ENCODE assay signal across 1 cellular context in genomic region chr16:20853981-20854620, GRCh38.
TF ChIP-seq lines count a peak whose summit lies in the region.

No MANE protein-coding gene starts in this region.

TF ChIP-seq in WTC11, 78 proteins besides CTCF, POLR2A, EP300 and RAD21:
- TF ChIP-seq ELF4 (CRISPR knock-in tag; IDR thresholded peaks at IDR 0.05; ENCODE audit: low read depth): no peak
- TF ChIP-seq TP53 (CRISPR knock-in tag; IDR thresholded peaks at IDR 0.05): no peak
- TF ChIP-seq SP1 (CRISPR knock-in tag; conservative IDR thresholded peaks at IDR 0.05): no peak
- no peak for TF ChIP-seq KAT7 (CRISPR knock-in tag; IDR thresholded peaks at IDR 0.05; ENCODE audit: borderline replicate concordance)
- TF ChIP-seq, protein P1, sequence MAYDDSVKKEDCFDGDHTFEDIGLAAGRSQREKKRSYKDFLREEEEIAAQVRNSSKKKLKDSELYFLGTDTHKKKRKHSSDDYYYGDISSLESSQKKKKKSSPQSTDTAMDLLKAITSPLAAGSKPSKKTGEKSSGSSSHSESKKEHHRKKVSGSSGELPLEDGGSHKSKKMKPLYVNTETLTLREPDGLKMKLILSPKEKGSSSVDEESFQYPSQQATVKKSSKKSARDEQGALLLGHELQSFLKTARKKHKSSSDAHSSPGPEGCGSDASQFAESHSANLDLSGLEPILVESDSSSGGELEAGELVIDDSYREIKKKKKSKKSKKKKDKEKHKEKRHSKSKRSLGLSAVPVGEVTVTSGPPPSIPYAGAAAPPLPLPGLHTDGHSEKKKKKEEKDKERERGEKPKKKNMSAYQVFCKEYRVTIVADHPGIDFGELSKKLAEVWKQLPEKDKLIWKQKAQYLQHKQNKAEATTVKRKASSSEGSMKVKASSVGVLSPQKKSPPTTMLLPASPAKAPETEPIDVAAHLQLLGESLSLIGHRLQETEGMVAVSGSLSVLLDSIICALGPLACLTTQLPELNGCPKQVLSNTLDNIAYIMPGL (CRISPR knock-in tag; IDR thresholded peaks at IDR 0.05): no peak
- no peak for TF ChIP-seq GTF2I (CRISPR knock-in tag; conservative IDR thresholded peaks at IDR 0.05)
- TF ChIP-seq NFATC4 (CRISPR knock-in tag; IDR thresholded peaks at IDR 0.05): no peak
- TF ChIP-seq, protein P2, sequence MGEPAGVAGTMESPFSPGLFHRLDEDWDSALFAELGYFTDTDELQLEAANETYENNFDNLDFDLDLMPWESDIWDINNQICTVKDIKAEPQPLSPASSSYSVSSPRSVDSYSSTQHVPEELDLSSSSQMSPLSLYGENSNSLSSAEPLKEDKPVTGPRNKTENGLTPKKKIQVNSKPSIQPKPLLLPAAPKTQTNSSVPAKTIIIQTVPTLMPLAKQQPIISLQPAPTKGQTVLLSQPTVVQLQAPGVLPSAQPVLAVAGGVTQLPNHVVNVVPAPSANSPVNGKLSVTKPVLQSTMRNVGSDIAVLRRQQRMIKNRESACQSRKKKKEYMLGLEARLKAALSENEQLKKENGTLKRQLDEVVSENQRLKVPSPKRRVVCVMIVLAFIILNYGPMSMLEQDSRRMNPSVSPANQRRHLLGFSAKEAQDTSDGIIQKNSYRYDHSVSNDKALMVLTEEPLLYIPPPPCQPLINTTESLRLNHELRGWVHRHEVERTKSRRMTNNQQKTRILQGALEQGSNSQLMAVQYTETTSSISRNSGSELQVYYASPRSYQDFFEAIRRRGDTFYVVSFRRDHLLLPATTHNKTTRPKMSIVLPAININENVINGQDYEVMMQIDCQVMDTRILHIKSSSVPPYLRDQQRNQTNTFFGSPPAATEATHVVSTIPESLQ (CRISPR knock-in tag; IDR thresholded peaks at IDR 0.05): no peak
- TF ChIP-seq, protein P3, sequence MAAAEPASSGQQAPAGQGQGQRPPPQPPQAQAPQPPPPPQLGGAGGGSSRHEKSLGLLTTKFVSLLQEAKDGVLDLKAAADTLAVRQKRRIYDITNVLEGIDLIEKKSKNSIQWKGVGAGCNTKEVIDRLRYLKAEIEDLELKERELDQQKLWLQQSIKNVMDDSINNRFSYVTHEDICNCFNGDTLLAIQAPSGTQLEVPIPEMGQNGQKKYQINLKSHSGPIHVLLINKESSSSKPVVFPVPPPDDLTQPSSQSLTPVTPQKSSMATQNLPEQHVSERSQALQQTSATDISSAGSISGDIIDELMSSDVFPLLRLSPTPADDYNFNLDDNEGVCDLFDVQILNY (CRISPR knock-in tag; IDR thresholded peaks at IDR 0.05): no peak
- TF ChIP-seq ETV6 (CRISPR knock-in tag; IDR thresholded peaks at IDR 0.05): no peak
- no peak for TF ChIP-seq SMAD4 (CRISPR knock-in tag; IDR thresholded peaks at IDR 0.05)
- no peak for TF ChIP-seq ZNF416 (CRISPR knock-in tag; IDR thresholded peaks at IDR 0.05)
- TF ChIP-seq ERG (CRISPR knock-in tag; IDR thresholded peaks at IDR 0.05): no peak
- TF ChIP-seq, protein P4, sequence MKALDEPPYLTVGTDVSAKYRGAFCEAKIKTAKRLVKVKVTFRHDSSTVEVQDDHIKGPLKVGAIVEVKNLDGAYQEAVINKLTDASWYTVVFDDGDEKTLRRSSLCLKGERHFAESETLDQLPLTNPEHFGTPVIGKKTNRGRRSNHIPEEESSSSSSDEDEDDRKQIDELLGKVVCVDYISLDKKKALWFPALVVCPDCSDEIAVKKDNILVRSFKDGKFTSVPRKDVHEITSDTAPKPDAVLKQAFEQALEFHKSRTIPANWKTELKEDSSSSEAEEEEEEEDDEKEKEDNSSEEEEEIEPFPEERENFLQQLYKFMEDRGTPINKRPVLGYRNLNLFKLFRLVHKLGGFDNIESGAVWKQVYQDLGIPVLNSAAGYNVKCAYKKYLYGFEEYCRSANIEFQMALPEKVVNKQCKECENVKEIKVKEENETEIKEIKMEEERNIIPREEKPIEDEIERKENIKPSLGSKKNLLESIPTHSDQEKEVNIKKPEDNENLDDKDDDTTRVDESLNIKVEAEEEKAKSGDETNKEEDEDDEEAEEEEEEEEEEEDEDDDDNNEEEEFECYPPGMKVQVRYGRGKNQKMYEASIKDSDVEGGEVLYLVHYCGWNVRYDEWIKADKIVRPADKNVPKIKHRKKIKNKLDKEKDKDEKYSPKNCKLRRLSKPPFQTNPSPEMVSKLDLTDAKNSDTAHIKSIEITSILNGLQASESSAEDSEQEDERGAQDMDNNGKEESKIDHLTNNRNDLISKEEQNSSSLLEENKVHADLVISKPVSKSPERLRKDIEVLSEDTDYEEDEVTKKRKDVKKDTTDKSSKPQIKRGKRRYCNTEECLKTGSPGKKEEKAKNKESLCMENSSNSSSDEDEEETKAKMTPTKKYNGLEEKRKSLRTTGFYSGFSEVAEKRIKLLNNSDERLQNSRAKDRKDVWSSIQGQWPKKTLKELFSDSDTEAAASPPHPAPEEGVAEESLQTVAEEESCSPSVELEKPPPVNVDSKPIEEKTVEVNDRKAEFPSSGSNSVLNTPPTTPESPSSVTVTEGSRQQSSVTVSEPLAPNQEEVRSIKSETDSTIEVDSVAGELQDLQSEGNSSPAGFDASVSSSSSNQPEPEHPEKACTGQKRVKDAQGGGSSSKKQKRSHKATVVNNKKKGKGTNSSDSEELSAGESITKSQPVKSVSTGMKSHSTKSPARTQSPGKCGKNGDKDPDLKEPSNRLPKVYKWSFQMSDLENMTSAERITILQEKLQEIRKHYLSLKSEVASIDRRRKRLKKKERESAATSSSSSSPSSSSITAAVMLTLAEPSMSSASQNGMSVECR (CRISPR knock-in tag; IDR thresholded peaks at IDR 0.05; ENCODE audit: borderline replicate concordance): no peak
- no peak for TF ChIP-seq NR1H2 (CRISPR knock-in tag; IDR thresholded peaks at IDR 0.05)
